In genomic region chr15:100528833-100529428, GRCh38 we compare ENCODE assay signal across 22 cellular contexts. TPM values are rescaled to one million over a fixed set of nuclear protein-coding genes. Genes with fewer than 3 reads are reported as not detected.
DNase-seq lines count a peak whose midpoint lies in the region; ATAC-seq, FAIRE-seq and TF ChIP-seq lines count a peak whose summit lies in the region.
"Had no signal": no experiment of that assay in that cellular context is flagged by ENCODE, and none has a peak within 500 bp of the region (broad histone marks: within the 10 kb centered on the region; RNA-seq: fewer than 3 reads in every experiment).

CERS3 (minus strand) TSS chr15:100528950; CDS start chr15:100501849, 27,101 bp downstream.

- H3K9me3 Mint-ChIP-seq in activated naive CD4-positive, alpha-beta T cell treated with anti-CD3 and anti-CD28 coated beads, Interleukin-2, amount 50 U/mL, for 24 hours = no peaks in the 10 kb centered on the region
- no peaks in the 10 kb centered on the region for H3K9me3 Mint-ChIP-seq in activated naive CD4-positive, alpha-beta T cell treated with anti-CD3 and anti-CD28 coated beads for 36 hours

- intact Hi-C loops in activated naive CD4-positive, alpha-beta T cell treated with anti-CD3 and anti-CD28 coated beads for 36 hours (cut with micrococcal nuclease) = no loop called here

- H3K27ac Mint-ChIP-seq in activated naive CD4-positive, alpha-beta T cell treated with anti-CD3 and anti-CD28 coated beads, Interleukin-2, amount 50 U/mL, for 24 hours = peak within 1 kb of the TSS; percentile 44
- H3K27ac Mint-ChIP-seq in activated naive CD4-positive, alpha-beta T cell treated with anti-CD3 and anti-CD28 coated beads for 36 hours = no peak within 1 kb of the TSS
- peak within 1 kb of the TSS; percentile 65 for H3K27ac Mint-ChIP-seq in T-helper 17 cell

- peaks cover 3% of the 10 kb centered on the region for H3K36me3 Mint-ChIP-seq in activated naive CD4-positive, alpha-beta T cell treated with anti-CD3 and anti-CD28 coated beads, Interleukin-2, amount 50 U/mL, for 24 hours
- H3K36me3 Mint-ChIP-seq in activated naive CD4-positive, alpha-beta T cell treated with anti-CD3 and anti-CD28 coated beads for 36 hours (ENCODE audit: low read depth) = no peaks in the 10 kb centered on the region
- peaks cover 7% of the 10 kb centered on the region for H3K36me3 Mint-ChIP-seq in T-helper 17 cell (ENCODE audit: low read depth)

- 87% methylated on average over 10 of the region's 10 CpGs for WGBS in thymus

- peaks cover 6% of the 10 kb centered on the region for H3K4me1 ChIP-seq in foreskin keratinocyte
- no peaks in the 10 kb centered on the region for H3K4me1 ChIP-seq in thymus (ENCODE audit: control insufficient read depth, insufficient read depth, low read length)
- H3K4me1 ChIP-seq: SJCRH30 had no signal

- no peak within 1 kb of the TSS for H3K4me3 Mint-ChIP-seq in activated naive CD4-positive, alpha-beta T cell treated with anti-CD3 and anti-CD28 coated beads, Interleukin-2, amount 50 U/mL, for 24 hours
- H3K4me3 Mint-ChIP-seq in activated naive CD4-positive, alpha-beta T cell treated with anti-CD3 and anti-CD28 coated beads for 36 hours = no peak within 1 kb of the TSS
- H3K4me3 Mint-ChIP-seq in T-helper 17 cell = no peak within 1 kb of the TSS

- FAIRE-seq in GM19239 (lab: Jason Lieb, UNC) = no peak
- FAIRE-seq: G401.6, K562 had no signal

- no peaks in the 10 kb centered on the region for H3K9me3 ChIP-seq in T-helper 17 cell (ENCODE audit: control insufficient read depth, low read length, poor library complexity, severe bottlenecking)
- no peaks in the 10 kb centered on the region for H3K9me3 ChIP-seq in thymus (ENCODE audit: control insufficient read depth)
- H3K9me3 ChIP-seq: SJCRH30 had no signal

- no peaks in the 10 kb centered on the region for H3K36me3 ChIP-seq in thymus (ENCODE audit: control insufficient read depth, insufficient read depth)
- H3K36me3 ChIP-seq: SJCRH30 had no signal

- no peak within 1 kb of the TSS for H3K4me3 ChIP-seq in thymus (ENCODE audit: low read length)
- H3K4me3 ChIP-seq: GM23248, K562, PC-9, SJCRH30 had no signal

- H3K4me1 Mint-ChIP-seq in activated naive CD4-positive, alpha-beta T cell treated with anti-CD3 and anti-CD28 coated beads, Interleukin-2, amount 50 U/mL, for 24 hours = peaks cover 31% of the 10 kb centered on the region
- H3K4me1 Mint-ChIP-seq in activated naive CD4-positive, alpha-beta T cell treated with anti-CD3 and anti-CD28 coated beads for 36 hours (ENCODE audit: low read depth) = peaks cover 16% of the 10 kb centered on the region
- H3K4me1 Mint-ChIP-seq in T-helper 17 cell = peaks cover 11% of the 10 kb centered on the region

- ATAC-seq in T-helper 17 cell (no peak), foreskin keratinocyte (peak; percentile 81)
- ATAC-seq: HCT116, K562 had no signal

- no peak for DNase-seq in activated naive CD4-positive, alpha-beta T cell treated with anti-CD3 and anti-CD28 coated beads for 36 hours
- DNase-seq in T-helper 17 cell (no peak), foreskin keratinocyte (peak; percentile 87 to 92), GM19239 (ENCODE audit: insufficient read length, low spot score) (no peak), retina (no peak), NCI-H524 (lab: John Stamatoyannopoulos, UW) (no peak)
- DNase-seq: 8988T, COR-L47, GM23248, NCI-H1694 treated with DMSO at 0.1 percent for 48 hours, NCI-H2107, NCI-H2227 treated with DMSO at 0.1 percent for 48 hours, NCI-H524 treated with DMSO at 0.1 percent for 48 hours, PC-9, SJCRH30 had no signal

- CTCF ChIA-PET in activated naive CD4-positive, alpha-beta T cell treated with anti-CD3 and anti-CD28 coated beads for 36 hours (lab: Charles Lee) = interaction anchor here (0.8 to 0.9 kb wide), 2 partner anchors 179 to 479 kb away, joined by 3 to 4 read pairs; no protein-coding TSS in a partner anchor

- H3K27me3 ChIP-seq in foreskin keratinocyte (no peaks in the 10 kb centered on the region), thymus (ENCODE audit: control insufficient read depth, insufficient read depth) (no peaks in the 10 kb centered on the region)

- no peaks in the 10 kb centered on the region for H3K27me3 Mint-ChIP-seq in activated naive CD4-positive, alpha-beta T cell treated with anti-CD3 and anti-CD28 coated beads, Interleukin-2, amount 50 U/mL, for 24 hours
- H3K27me3 Mint-ChIP-seq in activated naive CD4-positive, alpha-beta T cell treated with anti-CD3 and anti-CD28 coated beads for 36 hours (ENCODE audit: low read depth) = no peaks in the 10 kb centered on the region
- peaks cover 5% of the 10 kb centered on the region for H3K27me3 Mint-ChIP-seq in T-helper 17 cell

- TF ChIP-seq CTCF in foreskin keratinocyte (conservative IDR thresholded peaks at IDR 0.05) = no peak

- H3K27ac ChIP-seq in foreskin keratinocyte (peak within 1 kb of the TSS; percentile 64), thymus (ENCODE audit: low read depth) (peak within 1 kb of the TSS; percentile 47)
- H3K27ac ChIP-seq: GM23248, PC-9, SJCRH30 had no signal

RNA-seq across cellular contexts. Expression of gene CERS3, which starts in this region (rescaled TPM):
- total RNA-seq in activated naive CD4-positive, alpha-beta T cell treated with anti-CD3 and anti-CD28 coated beads for 36 hours = under 1 TPM; 0.21 to 0.25 TPM
- total RNA-seq in T-helper 17 cell (1 to 10 TPM; 2.0 to 2.8 TPM), foreskin keratinocyte (12.1 and 14.1 TPM in 2 replicates)
- polyA plus RNA-seq in foreskin keratinocyte (11.2 and 14.3 TPM in 2 replicates), thymus (2.2 TPM)
- total RNA-seq: GM23248, K562, PC-9 had no signal
- polyA plus RNA-seq: AG04450, CD14-positive monocyte, GM23248, K562 had no signal

Comparison
In these comparisons a context has a peak if more than half of its experiments do, and no peak if none do; other contexts are left out.
1. DNase-seq: peak in foreskin keratinocyte (2 of 2); none in activated naive CD4-positive, alpha-beta T cell treated with anti-CD3 and anti-CD28 coated beads for 36 hours (single experiment), T-helper 17 cell (0 of 3), GM19239 (single experiment), retina (single experiment) and NCI-H524 (0 of 2).